In the genomic region with DNA sequence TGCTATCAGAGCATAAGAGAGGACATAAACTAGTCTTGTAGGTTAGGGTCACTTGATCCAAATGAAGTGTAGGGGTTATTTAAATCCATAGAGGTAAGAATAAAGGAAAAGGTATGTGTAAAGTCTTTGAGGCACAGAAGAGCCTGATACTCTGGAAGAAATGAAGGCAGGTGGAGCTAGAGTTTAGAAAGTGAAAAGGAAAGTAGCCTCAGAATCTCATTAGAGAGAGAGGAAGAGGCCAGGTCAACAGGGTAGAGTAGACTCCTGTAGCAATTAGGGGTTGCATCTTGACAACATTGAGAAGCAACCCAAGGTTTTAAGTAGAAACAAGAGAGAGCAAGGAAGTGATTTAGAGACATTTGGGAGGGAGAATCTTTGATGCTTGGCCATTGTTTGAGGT, we compare ENCODE assay signal across 22 cellular contexts.
"Had no signal": no experiment of that assay in that cellular context is flagged by ENCODE, and none has a peak within 500 bp of the region (broad histone marks: within the 10 kb centered on the region; RNA-seq: fewer than 3 reads in every experiment).

No MANE protein-coding gene starts in this region.

- H3K27me3 Mint-ChIP-seq: activated CD8-positive, alpha-beta memory T cell treated with anti-CD3 and anti-CD28 coated beads, Interleukin-2, amount 10 ng/mL, durations not matched to agents 7 days and 5 days; activated naive CD4-positive, alpha-beta T cell treated with anti-CD3 and anti-CD28 coated beads, Interleukin-2, amount 50 U/mL, for 24 hours; activated T-cell treated with anti-CD3 and anti-CD28 coated beads, Interleukin-2, amount 50 U/mL, for 24 hours had no signal

- H3K4me3 Mint-ChIP-seq: activated CD8-positive, alpha-beta memory T cell treated with anti-CD3 and anti-CD28 coated beads, Interleukin-2, amount 10 ng/mL, durations not matched to agents 7 days and 5 days; activated naive CD4-positive, alpha-beta T cell treated with anti-CD3 and anti-CD28 coated beads, Interleukin-2, amount 50 U/mL, for 24 hours; activated T-cell treated with anti-CD3 and anti-CD28 coated beads, Interleukin-2, amount 50 U/mL, for 24 hours; activated T-helper 1 cell treated with anti-CD3 and anti-CD28 coated beads, Interleukin-12 subunit alpha, Interleukin-12 subunit beta, Interleukin-2, Interleukin-4 antibody, amounts not matched to agents 30 ng/mL and 10 ng/mL and 1 ng/mL, durations not matched to agents 14 hours and 24 hours and 36 hours; T-helper 1 cell treated with Interleukin-12 subunit alpha and Interleukin-12 subunit beta and Interleukin-4 antibody, amounts not matched to agents 30 μg/mL and 1 μg/mL, for 36 hours had no signal

- H3K9me3 ChIP-seq: ascending aorta, body of pancreas had no signal

- FAIRE-seq: bronchial epithelial cell had no signal

- H3K27me3 ChIP-seq: ascending aorta, body of pancreas had no signal

- H3K4me3 ChIP-seq: ascending aorta, body of pancreas had no signal

- H3K27ac ChIP-seq: ascending aorta, body of pancreas had no signal

- H3K27ac Mint-ChIP-seq: activated CD8-positive, alpha-beta memory T cell treated with anti-CD3 and anti-CD28 coated beads, Interleukin-2, amount 10 ng/mL, durations not matched to agents 7 days and 5 days; activated naive CD4-positive, alpha-beta T cell treated with anti-CD3 and anti-CD28 coated beads, Interleukin-2, amount 50 U/mL, for 24 hours; activated T-cell treated with anti-CD3 and anti-CD28 coated beads, Interleukin-2, amount 50 U/mL, for 24 hours; activated T-helper 1 cell treated with anti-CD3 and anti-CD28 coated beads, Interleukin-12 subunit alpha, Interleukin-12 subunit beta, Interleukin-2, Interleukin-4 antibody, amounts not matched to agents 30 ng/mL and 10 ng/mL and 1 ng/mL, durations not matched to agents 14 hours and 24 hours and 36 hours; T-helper 1 cell treated with Interleukin-12 subunit alpha and Interleukin-12 subunit beta and Interleukin-4 antibody, amounts not matched to agents 30 μg/mL and 1 μg/mL, for 36 hours had no signal

- DNase-seq: activated CD4-positive, alpha-beta T cell treated with anti-CD3 and anti-CD28 coated beads for 48 hours; activated CD4-positive, alpha-beta T cell treated with anti-CD3 and anti-CD28 coated beads, Interleukin-2, amount 50 U/mL, for 4 hours; activated CD4-positive, CD25-positive, alpha-beta regulatory T cell treated with anti-CD3 and anti-CD28 coated beads, Interleukin-2, amount 50 U/mL, for 72 hours; activated CD8-positive, alpha-beta memory T cell treated with anti-CD3 and anti-CD28 coated beads, Interleukin-2, amount 10 ng/mL, durations not matched to agents 7 days and 5 days; activated effector memory CD4-positive, alpha-beta T cell treated with Interleukin-2 at 50 U/mL for 16 hours; activated naive CD4-positive, alpha-beta T cell; activated T-cell treated with anti-CD3 and anti-CD28 coated beads, Interleukin-2, amount 50 U/mL, for 24 hours; body of pancreas; central memory CD4-positive, alpha-beta T cell; MV-4-11; NCI-H1092 treated with DMSO at 0.1 percent for 48 hours; NCI-H1417 treated with DMSO at 0.1 percent for 48 hours; NCI-H1694 treated with DMSO at 0.1 percent for 48 hours; NCI-H2029 treated with DMSO at 0.1 percent for 48 hours; NCI-H510A treated with DMSO at 0.1 percent for 48 hours; NCI-H69; SHP77 treated with DMSO at 0.1 percent for 48 hours had no signal

- H3K36me3 Mint-ChIP-seq: activated CD8-positive, alpha-beta memory T cell treated with anti-CD3 and anti-CD28 coated beads, Interleukin-2, amount 10 ng/mL, durations not matched to agents 7 days and 5 days; activated naive CD4-positive, alpha-beta T cell treated with anti-CD3 and anti-CD28 coated beads, Interleukin-2, amount 50 U/mL, for 24 hours had no signal

- H3K4me1 Mint-ChIP-seq: activated CD8-positive, alpha-beta memory T cell treated with anti-CD3 and anti-CD28 coated beads, Interleukin-2, amount 10 ng/mL, durations not matched to agents 7 days and 5 days; activated naive CD4-positive, alpha-beta T cell treated with anti-CD3 and anti-CD28 coated beads, Interleukin-2, amount 50 U/mL, for 24 hours had no signal

- H3K4me1 ChIP-seq: ascending aorta, body of pancreas had no signal

- H3K36me3 ChIP-seq: ascending aorta had no signal

- H3K9me3 Mint-ChIP-seq: activated T-helper 1 cell treated with anti-CD3 and anti-CD28 coated beads, Interleukin-12 subunit alpha, Interleukin-12 subunit beta, Interleukin-2, Interleukin-4 antibody, amounts not matched to agents 30 ng/mL and 10 ng/mL and 1 ng/mL, durations not matched to agents 14 hours and 24 hours and 36 hours had no signal

- ATAC-seq: activated CD8-positive, alpha-beta memory T cell treated with anti-CD3 and anti-CD28 coated beads, Interleukin-2, amount 10 ng/mL, durations not matched to agents 7 days and 5 days; body of pancreas had no signal
